21 cellular contexts compared by ENCODE assay signal in the genomic region with DNA sequence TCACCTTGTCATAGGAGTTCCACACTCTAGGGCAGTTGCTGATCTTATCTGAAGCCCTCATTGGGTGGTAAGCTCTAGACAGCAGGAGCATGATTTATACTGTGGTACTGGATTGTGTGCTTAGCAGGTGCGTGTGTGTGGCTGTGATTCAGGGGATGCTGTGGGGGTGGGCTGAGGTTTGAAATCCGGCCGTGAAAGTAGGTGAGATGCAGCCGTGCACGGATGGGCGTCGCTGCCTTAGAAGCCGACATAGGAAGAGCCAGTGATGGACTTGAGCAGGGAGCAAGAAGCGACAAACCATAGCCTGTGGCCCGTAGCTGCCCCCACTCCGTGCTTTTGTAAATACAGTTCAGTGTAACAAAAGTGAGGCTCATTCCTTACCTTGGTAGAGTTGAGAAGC. TPM values are rescaled to one million over a fixed set of nuclear protein-coding genes. Genes with fewer than 3 reads are reported as not detected.
DNase-seq lines count a peak whose midpoint lies in the region; ATAC-seq, FAIRE-seq and TF ChIP-seq lines count a peak whose summit lies in the region.
"Had no signal": no experiment of that assay in that cellular context is flagged by ENCODE, and none has a peak within 500 bp of the region (broad histone marks: within the 10 kb centered on the region; RNA-seq: fewer than 3 reads in every experiment).

No MANE protein-coding gene starts in this region.

- no peak for TF ChIP-seq POLR2A in esophagus squamous epithelium (IDR thresholded peaks at IDR 0.05)

- ATAC-seq in upper lobe of right lung, result no peak
- ATAC-seq: Right ventricle myocardium inferior had no signal

- H3K36me3 ChIP-seq in bronchial epithelial cell (ENCODE audit: control insufficient read depth, insufficient read depth, low read length), result peaks cover 31% of the 10 kb centered on the region
- H3K36me3 ChIP-seq in upper lobe of right lung, result peaks cover 7% of the 10 kb centered on the region
- peaks cover 0 to 73% (median 0%) of the 10 kb centered on the region in 3 donors for H3K36me3 ChIP-seq in esophagus squamous epithelium
- H3K36me3 ChIP-seq: Peyer's patch, SJSA1 had no signal

- no peaks in the 10 kb centered on the region for H3K36me3 Mint-ChIP-seq in neural crest cell (ENCODE audit: low read depth)
- H3K36me3 Mint-ChIP-seq: CD4-positive, CD25-positive, alpha-beta regulatory T cell had no signal

- CTCF ChIA-PET in RWPE1 (lab: Yijun Ruan, JAX), result no interaction called here

- H3K27ac ChIP-seq in RWPE1 (peak overlapping the region; percentile 21), upper lobe of right lung (no peak overlapping the region), esophagus squamous epithelium (no peak overlapping the region)
- H3K27ac ChIP-seq: Peyer's patch, SJSA1 had no signal

- WGBS in esophagus squamous epithelium, 2 donors, result 90 to 96% methylated on average over 7 to 11 of the region's 11 CpGs

- no peaks in the 10 kb centered on the region for H3K4me1 ChIP-seq in upper lobe of right lung
- no peaks in the 10 kb centered on the region for H3K4me1 ChIP-seq in esophagus squamous epithelium
- H3K4me1 ChIP-seq: Peyer's patch, SJSA1 had no signal

- H3K27ac Mint-ChIP-seq in neural crest cell (ENCODE audit: unreplicated experiment), result peak overlapping the region; percentile 50

- H3K4me3 ChIP-seq in bronchial epithelial cell (ENCODE audit: low read depth, low read length), result no peak overlapping the region
- no peak overlapping the region for H3K4me3 ChIP-seq in upper lobe of right lung
- H3K4me3 ChIP-seq in esophagus squamous epithelium, result no peak overlapping the region
- H3K4me3 ChIP-seq: Peyer's patch, SJSA1 had no signal

- peak; percentile 64 for FAIRE-seq in bronchial epithelial cell (lab: Jason Lieb, UNC)
- FAIRE-seq: GM12891 had no signal

- H3K4me1 Mint-ChIP-seq in neural crest cell, result no peaks in the 10 kb centered on the region

- DNase-seq in RWPE1 (ENCODE audit: low spot score) (no peak), bronchial epithelial cell (ENCODE audit: low read depth) (no peak), neural crest cell (ENCODE audit: low read depth, low spot score) (no peak), upper lobe of right lung (peak; percentile 30), MV-4-11 (lab: John Stamatoyannopoulos, UW) (no peak), NCI-H2171 (lab: John Stamatoyannopoulos, UW) (no peak), esophagus squamous epithelium (lab: John Stamatoyannopoulos, UW) (no peak)
- DNase-seq: CD4-positive, CD25-positive, alpha-beta regulatory T cell; COR-L47; DMS 273 treated with DMSO at 0.1 percent for 48 hours; DND-41; GOT3; HCEC 1CT; KG1; NCI-H1105; NCI-H2029 treated with DMSO at 0.1 percent for 48 hours had no signal

- POLR2A ChIA-PET in RWPE1 (lab: Yijun Ruan, JAX; ENCODE audit: low non-redundant PET), result no interaction called here

- no peaks in the 10 kb centered on the region for H3K27me3 Mint-ChIP-seq in neural crest cell (ENCODE audit: low read depth)

- no peak overlapping the region for H3K4me3 Mint-ChIP-seq in neural crest cell

- no peaks in the 10 kb centered on the region for H3K9me3 ChIP-seq in upper lobe of right lung
- H3K9me3 ChIP-seq in esophagus squamous epithelium, result no peaks in the 10 kb centered on the region
- H3K9me3 ChIP-seq: Peyer's patch, SJSA1 had no signal

- H3K9me3 Mint-ChIP-seq in neural crest cell, result no peaks in the 10 kb centered on the region

- no peak for TF ChIP-seq CTCF in RWPE1 (conservative IDR thresholded peaks at IDR 0.05; ENCODE audit: low read depth)
- TF ChIP-seq CTCF in bronchial epithelial cell (IDR thresholded peaks at IDR 0.05; ENCODE audit: insufficient read depth, low read length, severe bottlenecking), result no peak
- TF ChIP-seq CTCF in neural crest cell (conservative IDR thresholded peaks at IDR 0.05), result no peak
- TF ChIP-seq CTCF in upper lobe of right lung (IDR thresholded peaks at IDR 0.05), result no peak
- no peak for TF ChIP-seq CTCF in esophagus squamous epithelium (IDR thresholded peaks at IDR 0.05)

- intact Hi-C loops in upper lobe of right lung (cut with DNase I) (no loop called here), esophagus squamous epithelium (cut with DNase I) (no loop called here)

- no peaks in the 10 kb centered on the region for H3K27me3 ChIP-seq in bronchial epithelial cell (ENCODE audit: control insufficient read depth, insufficient read depth, low read length)
- no peaks in the 10 kb centered on the region for H3K27me3 ChIP-seq in upper lobe of right lung
- H3K27me3 ChIP-seq in esophagus squamous epithelium, result no peaks in the 10 kb centered on the region
- H3K27me3 ChIP-seq: Peyer's patch, SJSA1 had no signal

RNA-seq across cellular contexts. Expression of a gene that starts 38.2 kb away (rescaled TPM):
- total RNA-seq in bronchial epithelial cell (20.8 and 27.8 TPM in 2 replicates), neural crest cell (7.5 and 7.7 TPM in 2 replicates), upper lobe of right lung (33.3 TPM), esophagus squamous epithelium (10 to 100 TPM in 2 of 4 donors, 1 to 10 TPM in 2; 6.4 to 15.5 (median 11.1) TPM)
- total RNA-seq: OCI-LY7 had no signal
